Comparison of ENCODE assay signal across 8 cellular contexts in the genomic region with DNA sequence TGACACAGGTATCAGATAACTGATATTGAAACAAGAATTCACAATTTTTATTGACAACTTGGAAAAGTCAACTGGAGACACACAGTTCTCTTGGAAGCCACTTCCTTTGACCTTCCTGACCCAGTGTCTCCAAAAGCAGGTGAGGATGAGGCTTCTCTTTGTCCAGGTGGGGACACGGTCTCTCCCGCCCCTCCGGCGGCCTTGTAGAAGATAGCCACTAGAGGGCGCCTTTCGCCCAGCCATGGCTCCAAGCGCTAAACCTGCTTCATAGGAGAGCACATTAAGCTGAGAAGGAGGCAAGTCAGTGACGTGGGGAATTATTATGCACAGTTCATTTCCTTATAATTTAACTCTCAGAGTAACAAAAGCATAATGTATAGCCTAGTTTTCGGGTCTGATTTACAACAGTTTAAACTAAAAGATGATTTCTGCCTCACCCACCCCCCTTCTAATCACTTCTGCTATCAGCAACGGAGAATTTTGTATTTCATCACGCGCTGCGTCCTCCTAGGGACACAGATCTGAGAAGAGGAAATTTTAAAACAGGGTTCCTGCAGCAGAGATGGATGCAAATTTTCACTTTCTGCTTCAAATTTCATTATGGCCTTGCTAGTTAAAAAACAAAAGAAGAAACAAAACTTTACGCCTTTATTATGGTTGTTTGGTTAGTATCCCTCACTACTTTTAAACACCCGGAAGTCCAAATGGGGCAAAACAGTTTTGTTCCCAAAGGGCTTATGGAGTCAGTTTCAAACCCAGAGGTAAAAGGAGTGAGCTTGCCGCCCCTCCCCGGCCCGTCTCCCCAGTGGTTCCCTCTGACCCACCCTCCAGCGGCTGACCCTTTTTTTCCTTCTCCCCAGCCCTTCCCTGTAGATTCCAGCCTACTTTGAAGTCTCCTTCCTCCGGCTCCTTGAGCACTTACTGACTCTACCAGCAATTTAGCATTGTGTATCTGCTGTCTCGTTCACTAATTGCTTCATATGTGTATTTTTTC.
A peak's percentile ranks its signal among the peaks of the same experiment; 100 is the strongest.
DNase-seq lines count a peak whose midpoint lies in the region; ATAC-seq and TF ChIP-seq lines count a peak whose summit lies in the region.

No MANE protein-coding gene starts in this region.

- TF ChIP-seq CTCF in GM12872 (IDR thresholded peaks at IDR 0.05; ENCODE audit: insufficient read depth, low read depth, low read length) (peak; percentile 94), adrenal gland (IDR thresholded peaks at IDR 0.05) (peak; percentile 74 to 97 (median 86))

- TF ChIP-seq POLR2A in adrenal gland (IDR thresholded peaks at IDR 0.05): no peak

- H3K4me1 ChIP-seq in adrenal gland (replicated peaks in 1 of 2) (no peaks in the 10 kb centered on the region), right cardiac atrium (ENCODE audit: control insufficient read depth, insufficient read depth, low read length) (no peaks in the 10 kb centered on the region), aorta (ENCODE audit: control insufficient read depth in 1 of 2, insufficient read depth in 2 of 2, low read length in 2 of 2) (no peaks in the 10 kb centered on the region)

- no peaks in the 10 kb centered on the region for H3K36me3 ChIP-seq in adrenal gland (replicated peaks in 1 of 2)
- no peaks in the 10 kb centered on the region for H3K36me3 ChIP-seq in aorta (ENCODE audit: control insufficient read depth in 1 of 2, insufficient read depth in 2 of 2, low read length in 1 of 2)

- DNase-seq in NCI-H1092 (lab: John Stamatoyannopoulos, UW): peak; percentile 62
- peak; percentile 59 for DNase-seq in T follicular helper cell (ENCODE audit: low read depth)
- peak; percentile 66 to 91 (median 77) for DNase-seq in adrenal gland
- peak; percentile 72 to 88 (median 88) for DNase-seq in right cardiac atrium
- peak; percentile 65 for DNase-seq in renal cortical epithelial cell (ENCODE audit: low read depth)
- DNase-seq in aorta: peak; percentile 78 to 90

- no peaks in the 10 kb centered on the region for H3K9me3 ChIP-seq in adrenal gland (replicated peaks in 1 of 3)
- no peaks in the 10 kb centered on the region for H3K9me3 ChIP-seq in right cardiac atrium (ENCODE audit: control insufficient read depth, low read length)
- no peaks in the 10 kb centered on the region for H3K9me3 ChIP-seq in aorta (ENCODE audit: control insufficient read depth, low read length)

- intact Hi-C loops in adrenal gland (cut with DNase I) (no loop called here), right cardiac atrium (cut with DNase I) (loop anchor here in 1 of 4 donors (2.0 to 10.0 kb wide), 2 partner anchors 33 to 1539 kb away; partner anchors contain the start of gene NRP2), aorta (cut with DNase I) (loop anchor here (5.0 to 10.0 kb wide), 4 partner anchors 37 to 221 kb away; no protein-coding TSS in a partner anchor)

- ATAC-seq in HG02642 (IDR thresholded peaks at IDR 0.05; ENCODE audit: poor library complexity, unreplicated experiment) (peak; percentile 99), right cardiac atrium (peak; percentile 95 to 98), aorta (ENCODE audit: low FRiP score) (peak; percentile 95)

- H3K27me3 ChIP-seq in adrenal gland (no peaks in the 10 kb centered on the region), right cardiac atrium (ENCODE audit: control insufficient read depth, insufficient read depth) (no peaks in the 10 kb centered on the region), aorta (ENCODE audit: control insufficient read depth in 1 of 2, insufficient read depth in 2 of 2, low read length in 1 of 2) (no peaks in the 10 kb centered on the region)

- peak overlapping the region in 1 of 5 donors; percentile 4 for H3K27ac ChIP-seq in adrenal gland
- H3K27ac ChIP-seq in right cardiac atrium (ENCODE audit: low read length): peak overlapping the region; percentile 51
- peak overlapping the region in 1 of 2 donors; percentile 49 for H3K27ac ChIP-seq in aorta (ENCODE audit: low read depth in 1 of 2, low read length in 2 of 2)

- peak overlapping the region in 1 of 4 donors; percentile 26 for H3K4me3 ChIP-seq in adrenal gland
- peak overlapping the region; percentile 91 for H3K4me3 ChIP-seq in right cardiac atrium (ENCODE audit: low read length)
- peak overlapping the region; percentile 70 to 86 for H3K4me3 ChIP-seq in aorta (ENCODE audit: low read length in 2 of 2)

- 17 to 20% (median 19%) methylated on average over 21 of the region's 21 CpGs for WGBS in adrenal gland, 4 donors
- 9% methylated on average over 21 of the region's 21 CpGs for WGBS in right cardiac atrium
- whole genome bisulfite sequencing in aorta, 2 donors: 4 to 5% methylated on average over 21 of the region's 21 CpGs

Comparison
In these comparisons a context has a peak if more than half of its experiments do, and no peak if none do; other contexts are left out.
1. intact Hi-C loops: an anchor here in aorta (5.0 to 10.0 kb wide); none called in adrenal gland.